Comparison of ENCODE assay signal across 1 cellular context in genomic region chr1:116465845-116466685, GRCh38.
TF ChIP-seq lines count a peak whose summit lies in the region.

No MANE protein-coding gene starts in this region.

TF ChIP-seq in HepG2, 621 proteins besides CTCF, POLR2A, EP300 and RAD21 (continued from another document and continues in another):
- TF ChIP-seq ATF1 (CRISPR knock-in tag; IDR thresholded peaks at IDR 0.05) (peak; percentile 49; the same call in 1 of the 2 replicates), IRF1 (CRISPR knock-in tag; IDR thresholded peaks at IDR 0.05; ENCODE audit: low read depth) (no peak), ZSCAN25 (CRISPR knock-in tag; IDR thresholded peaks at IDR 0.05) (peak; percentile 65; the same call in 1 of the 2 replicates), SRF (IDR thresholded peaks at IDR 0.05; ENCODE audit: low read depth, low read length) (no peak), IKZF1 (IDR thresholded peaks at IDR 0.05) (no peak), ZNF460 (CRISPR knock-in tag; IDR thresholded peaks at IDR 0.05; ENCODE audit: borderline replicate concordance) (no peak; the same call in 1 of the 2 replicates), ZNF180 (CRISPR knock-in tag; IDR thresholded peaks at IDR 0.05; ENCODE audit: borderline replicate concordance, low read depth) (no peak), ARNT2 (CRISPR knock-in tag; IDR thresholded peaks at IDR 0.05; ENCODE audit: low read depth) (no peak; the same call in 1 of the 2 replicates), SNRNP70 (IDR thresholded peaks at IDR 0.05; ENCODE audit: low read depth, low read length) (no peak), CENPT (CRISPR knock-in tag; IDR thresholded peaks at IDR 0.05; ENCODE audit: low read depth) (no peak), STAT6 (CRISPR knock-in tag; IDR thresholded peaks at IDR 0.05; ENCODE audit: borderline replicate concordance) (no peak), ZBTB8A (CRISPR knock-in tag; IDR thresholded peaks at IDR 0.05; ENCODE audit: borderline replicate concordance, low read depth) (no peak), CBX1 (IDR thresholded peaks at IDR 0.05; ENCODE audit: low read depth) (no peak), ZNF570 (CRISPR knock-in tag; IDR thresholded peaks at IDR 0.05; ENCODE audit: borderline replicate concordance) (no peak), MED1 (CRISPR knock-in tag; IDR thresholded peaks at IDR 0.05) (peak; percentile 91), ZNF30 (CRISPR knock-in tag; IDR thresholded peaks at IDR 0.05) (no peak), PATZ1 (CRISPR knock-in tag; IDR thresholded peaks at IDR 0.05) (peak; percentile 70), ZNF263 (CRISPR knock-in tag; IDR thresholded peaks at IDR 0.05) (peak; percentile 91), KAT8 (CRISPR knock-in tag; IDR thresholded peaks at IDR 0.05) (peak; percentile 66; the same call in 1 of the 2 replicates), FOXA1 (IDR thresholded peaks at IDR 0.05) (peak; percentile 78), FOXA1 (CRISPR knock-in tag; IDR thresholded peaks at IDR 0.05) (peak; percentile 97), MEIS1 (CRISPR knock-in tag; IDR thresholded peaks at IDR 0.05; ENCODE audit: borderline replicate concordance) (no peak), ZNF33B (CRISPR knock-in tag; IDR thresholded peaks at IDR 0.05) (no peak), ZNF780A (CRISPR knock-in tag; IDR thresholded peaks at IDR 0.05) (no peak), ZNF282 (IDR thresholded peaks at IDR 0.05; ENCODE audit: partially characterized antibody) (no peak), NR2F1 (CRISPR knock-in tag; IDR thresholded peaks at IDR 0.05) (peak in 1 of 2 experiments; percentile 62; a peak in 2 of 4 replicates), ZEB1 (IDR thresholded peaks at IDR 0.05; ENCODE audit: insufficient replicate concordance, low read depth) (peak; percentile 32), AFF4 (CRISPR knock-in tag; IDR thresholded peaks at IDR 0.05) (peak; percentile 71; the same call in 1 of the 2 replicates), POLR2AphosphoS2 (IDR thresholded peaks at IDR 0.05; ENCODE audit: low read depth, low read length) (no peak), NR2C2 (CRISPR knock-in tag; IDR thresholded peaks at IDR 0.05; ENCODE audit: borderline replicate concordance) (no peak; the same call in 1 of the 2 replicates), TIGD3 (CRISPR knock-in tag; IDR thresholded peaks at IDR 0.05; ENCODE audit: borderline replicate concordance) (0 out of 2 replicates have a peak, but pooled peaks have one; percentile 69), PRMT3 (CRISPR knock-in tag; IDR thresholded peaks at IDR 0.05; ENCODE audit: borderline replicate concordance, low read depth) (no peak), XRCC5 (optimal IDR thresholded peaks at IDR 0.05; ENCODE audit: low read length) (peak; percentile 53), SYNCRIP (IDR thresholded peaks at IDR 0.05; ENCODE audit: insufficient read depth, low read depth, low read length) (no peak), FOXO1 (CRISPR knock-in tag; IDR thresholded peaks at IDR 0.05) (peak; percentile 97), AKAP8 (CRISPR knock-in tag; IDR thresholded peaks at IDR 0.05) (no peak), SRSF1 (optimal IDR thresholded peaks at IDR 0.05; ENCODE audit: low read depth, low read length) (no peak), ZNF7 (CRISPR knock-in tag; IDR thresholded peaks at IDR 0.05) (peak; percentile 65; the same call in 1 of the 2 replicates), NR0B2 (CRISPR knock-in tag; IDR thresholded peaks at IDR 0.05) (0 out of 2 replicates have a peak, but pooled peaks have one; percentile 23), ATF2 (CRISPR knock-in tag; IDR thresholded peaks at IDR 0.05) (peak; percentile 48; the same call in 1 of the 2 replicates), ZNF781 (CRISPR knock-in tag; IDR thresholded peaks at IDR 0.05; ENCODE audit: borderline replicate concordance, not compliant biosample characterization) (peak; percentile 53), ZNF441 (CRISPR knock-in tag; IDR thresholded peaks at IDR 0.05; ENCODE audit: borderline replicate concordance) (peak; percentile 7; the same call in 1 of the 2 replicates), ZNF253 (CRISPR knock-in tag; IDR thresholded peaks at IDR 0.05; ENCODE audit: borderline replicate concordance) (no peak), HNF4G (IDR thresholded peaks at IDR 0.05; ENCODE audit: borderline replicate concordance, low read depth, low read length) (peak; percentile 75; the same call in 1 of the 2 replicates), HNF4G (CRISPR knock-in tag; IDR thresholded peaks at IDR 0.05; ENCODE audit: borderline replicate concordance, low read depth) (no peak; the same call in 1 of the 2 replicates), NCOA1 (CRISPR knock-in tag; IDR thresholded peaks at IDR 0.05) (no peak), ZNF784 (CRISPR knock-in tag; IDR thresholded peaks at IDR 0.05; ENCODE audit: borderline replicate concordance) (peak; percentile 100), ZNF251 (CRISPR knock-in tag; IDR thresholded peaks at IDR 0.05) (no peak), ZNF317 (CRISPR knock-in tag; IDR thresholded peaks at IDR 0.05) (peak; percentile 18; the same call in 1 of the 2 replicates), ZNF44 (CRISPR knock-in tag; IDR thresholded peaks at IDR 0.05) (no peak), FOXK1 (CRISPR knock-in tag; IDR thresholded peaks at IDR 0.05; ENCODE audit: borderline replicate concordance, low read depth) (peak; percentile 94), THAP11 (CRISPR knock-in tag; IDR thresholded peaks at IDR 0.05) (0 out of 2 replicates have a peak, but pooled peaks have one; percentile 32), NFE2 (CRISPR knock-in tag; IDR thresholded peaks at IDR 0.05) (no peak), ELF3 (CRISPR knock-in tag; IDR thresholded peaks at IDR 0.05) (peak; percentile 60), TCF7 (IDR thresholded peaks at IDR 0.05; ENCODE audit: low read depth) (no peak; the same call in 1 of the 2 replicates), HNRNPLL (IDR thresholded peaks at IDR 0.05; ENCODE audit: low read depth, low read length, poor library complexity, severe bottlenecking) (no peak), AHR (CRISPR knock-in tag; IDR thresholded peaks at IDR 0.05) (no peak), ARID3A (IDR thresholded peaks at IDR 0.05; ENCODE audit: low read depth, low read length) (no peak), ZFP36 (IDR thresholded peaks at IDR 0.05; ENCODE audit: borderline replicate concordance, low read depth, low read length, partially characterized antibody) (no peak)
